14 cellular contexts compared by ENCODE assay signal in the genomic region with DNA sequence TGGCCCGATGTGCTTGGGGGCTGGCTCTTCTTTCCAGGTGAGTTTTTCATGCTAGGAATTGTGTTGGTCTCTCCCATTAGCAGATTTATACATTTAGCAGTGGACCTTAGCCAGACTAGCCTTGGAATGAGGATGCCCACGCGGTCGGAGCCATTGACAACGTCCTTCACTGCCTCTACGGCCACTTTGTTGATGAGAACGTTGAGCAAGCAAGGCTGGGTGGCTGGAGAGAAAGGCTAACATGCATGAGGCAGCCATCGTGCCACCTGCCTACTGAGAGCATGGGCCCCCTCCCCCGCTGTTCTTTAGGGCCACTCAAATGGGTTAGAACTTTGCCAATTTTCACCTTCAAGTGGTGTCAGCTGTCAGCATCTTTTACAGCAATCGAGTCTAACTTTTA. TPM values are rescaled to one million over a fixed set of nuclear protein-coding genes. Genes with fewer than 3 reads are reported as not detected.
DNase-seq lines count a peak whose midpoint lies in the region; ATAC-seq lines count a peak whose summit lies in the region.
"Had no signal": no experiment of that assay in that cellular context is flagged by ENCODE, and none has a peak within 500 bp of the region (broad histone marks: within the 10 kb centered on the region; RNA-seq: fewer than 3 reads in every experiment).

No MANE protein-coding gene starts in this region.

- H3K4me3 ChIP-seq in trophoblast cell (ENCODE audit: low read depth, low read length) = no peak overlapping the region
- H3K4me3 ChIP-seq: BLaER1, GM23248 had no signal

- H2AFZ ChIP-seq in trophoblast cell (ENCODE audit: insufficient read depth, low read length, poor library complexity) = no peak overlapping the region
- H2AFZ ChIP-seq: GM23248 had no signal

- H3K4me1 ChIP-seq in trophoblast cell (ENCODE audit: control insufficient read depth in 1 of 2, insufficient read depth in 2 of 2, low read length in 2 of 2) = peaks cover 9 to 12% of the 10 kb centered on the region in 2 experiments
- H3K4me1 ChIP-seq: BLaER1 had no signal

- H3K27ac ChIP-seq in trophoblast cell (ENCODE audit: low read depth, low read length) = no peak overlapping the region
- H3K27ac ChIP-seq: 22Rv1, BLaER1, GM23248 had no signal

- H3K4ac ChIP-seq in trophoblast cell (ENCODE audit: low read depth, low read length) = no peak overlapping the region

- no peak overlapping the region for H4K91ac ChIP-seq in trophoblast cell (ENCODE audit: low read depth, low read length)

- no peak for ATAC-seq in GM19351 (IDR thresholded peaks at IDR 0.05; ENCODE audit: unreplicated experiment)

- no peak overlapping the region for H2BK120ac ChIP-seq in trophoblast cell (ENCODE audit: insufficient read depth, low read length, poor library complexity)

- H3K79me2 ChIP-seq in trophoblast cell (ENCODE audit: control insufficient read depth, insufficient read depth, low read length, poor library complexity) = no peaks in the 10 kb centered on the region

- H2AK5ac ChIP-seq in trophoblast cell (ENCODE audit: low read length) = no peak overlapping the region

- no CpG with 5 or more reads among the region's 10 CpGs for WGBS in trophoblast cell (ENCODE audit: extremely low coverage, insufficient coverage, insufficient read length)

- H3K9me3 ChIP-seq in trophoblast cell (ENCODE audit: insufficient read depth, low read depth, low read length) = no peaks in the 10 kb centered on the region
- H3K9me3 ChIP-seq: Caco-2 had no signal

- peak; percentile 9 for DNase-seq in DMS79 treated with DMSO at 0.1 percent for 48 hours (lab: John Stamatoyannopoulos, UW)
- no peak for DNase-seq in DMS79 (lab: John Stamatoyannopoulos, UW)
- DNase-seq in activated effector memory CD4-positive, alpha-beta T cell treated with anti-CD3 and anti-CD28 coated beads, Interleukin-2, amount 50 U/mL, for 16 hours = peak; percentile 45
- no peak for DNase-seq in activated effector memory CD4-positive, alpha-beta T cell treated with Interleukin-2 at 50 U/mL for 16 hours
- no peak for DNase-seq in trophoblast cell
- DNase-seq in ureter (ENCODE audit: low spot score) = peak; percentile 29
- DNase-seq in A172 (ENCODE audit: low spot score) = no peak
- DNase-seq: AML-193; Caco-2; CD8-positive, alpha-beta memory T cell; GM23248 had no signal

- H3K36me3 ChIP-seq in trophoblast cell (ENCODE audit: control insufficient read depth in 1 of 2, insufficient read depth in 2 of 2, low read length in 2 of 2) = peaks cover 4 to 7% of the 10 kb centered on the region in 2 experiments

- no peak overlapping the region for H4K8ac ChIP-seq in trophoblast cell (ENCODE audit: low read depth, low read length)

- no peak overlapping the region for H3K14ac ChIP-seq in trophoblast cell (ENCODE audit: low read length)

- H2BK12ac ChIP-seq in trophoblast cell (ENCODE audit: low read length) = peak overlapping the region; percentile 12

- H2BK5ac ChIP-seq in trophoblast cell (ENCODE audit: low read depth, low read length, poor library complexity) = no peak overlapping the region

- no peaks in the 10 kb centered on the region for H3K79me1 ChIP-seq in trophoblast cell (ENCODE audit: low read length)

- no peak overlapping the region for H3K18ac ChIP-seq in trophoblast cell (ENCODE audit: low read length)

- H3K23ac ChIP-seq in trophoblast cell (ENCODE audit: low read length) = no peak overlapping the region

- H4K12ac ChIP-seq in trophoblast cell (ENCODE audit: low read depth, low read length) = no peak overlapping the region

- H3K27me3 ChIP-seq in trophoblast cell (ENCODE audit: insufficient read depth, low read length) = no peaks in the 10 kb centered on the region

- no peak overlapping the region for H3K9ac ChIP-seq in trophoblast cell (ENCODE audit: low read length)
- H3K9ac ChIP-seq: BLaER1, GM23248 had no signal

- H3K4me2 ChIP-seq in trophoblast cell (ENCODE audit: low read length) = no peak overlapping the region
- H3K4me2 ChIP-seq: BLaER1 had no signal

RNA-seq across cellular contexts. Expression of gene ERMARD, which starts 33.5 kb away (rescaled TPM):
- polyA plus RNA-seq in trophoblast cell (2013) = 8.6 and 9.0 TPM in 2 replicates
- 35.6 TPM for total RNA-seq in ureter
- 12.5 and 16.6 TPM in 2 replicates for total RNA-seq in A172 (2014; rRNA removed; shearing (Covaris generic))

RNA-seq across cellular contexts. Expression of gene DYNLT2, which starts 33.6 kb away (rescaled TPM):
- 1.3 TPM in 2 replicates for polyA plus RNA-seq in trophoblast cell (2013)
- total RNA-seq in ureter = 3.8 TPM
- 2.8 and 3.0 TPM in 2 replicates for total RNA-seq in A172 (2014; rRNA removed; shearing (Covaris generic))

Comparison
In these comparisons a context has a peak if more than half of its experiments do, and no peak if none do; other contexts are left out.
1. DNase-seq: peak in DMS79 treated with DMSO at 0.1 percent for 48 hours (single experiment), activated effector memory CD4-positive, alpha-beta T cell treated with anti-CD3 and anti-CD28 coated beads, Interleukin-2, amount 50 U/mL, for 16 hours (single experiment) and ureter (single experiment); none in DMS79 (single experiment), activated effector memory CD4-positive, alpha-beta T cell treated with Interleukin-2 at 50 U/mL for 16 hours (single experiment), trophoblast cell (0 of 2) and A172 (single experiment).